In the genomic region with DNA sequence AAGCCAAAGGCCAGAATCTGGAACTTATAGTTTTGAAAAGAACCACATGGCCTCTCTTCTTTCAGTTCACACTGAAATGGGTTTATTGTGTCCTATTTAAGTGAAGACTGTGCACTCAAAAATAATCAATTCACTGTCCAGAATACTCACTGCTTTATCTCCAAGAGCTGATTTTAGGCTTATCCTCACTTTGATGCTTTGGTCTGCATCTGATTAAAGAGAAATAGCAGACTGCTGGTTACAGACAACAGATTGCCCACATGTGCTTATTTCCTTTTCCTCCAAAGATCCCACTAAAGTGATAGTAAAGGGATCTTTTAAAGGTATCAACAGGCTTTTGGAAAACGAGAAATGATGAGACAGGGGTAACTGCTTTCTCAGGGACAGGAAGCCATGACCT, we compare ENCODE assay signal across 37 cellular contexts. TPM values are rescaled to one million over a fixed set of nuclear protein-coding genes. Genes with fewer than 3 reads are reported as not detected.
"Had no signal": no experiment of that assay in that cellular context is flagged by ENCODE, and none has a peak within 500 bp of the region (broad histone marks: within the 10 kb centered on the region; RNA-seq: fewer than 3 reads in every experiment).

No MANE protein-coding gene starts in this region.

- ATAC-seq: activated naive CD8-positive, alpha-beta T cell treated with anti-CD3 and anti-CD28 coated beads, Interleukin-2, amount 50 U/mL, for 24 hours; activated T-cell treated with anti-CD3 and anti-CD28 coated beads, Interleukin-2, amount 50 U/mL, for 4 hours; PC-3; Right ventricle myocardium inferior; T-cell had no signal

- H3K4me1 Mint-ChIP-seq: activated B cell treated with CpG ODN at 0.5 μM for 24 hours; activated naive CD8-positive, alpha-beta T cell treated with anti-CD3 and anti-CD28 coated beads, Interleukin-2, amount 50 U/mL, for 24 hours; central memory CD8-positive, alpha-beta T cell; T-cell had no signal

- H3K27ac ChIP-seq: brain microvascular endothelial cell, cardiac muscle cell, RWPE1, VCaP had no signal

- H3K36me3 Mint-ChIP-seq: activated CD4-positive, alpha-beta memory T cell treated with anti-CD3 and anti-CD28 coated beads for 36 hours; activated naive CD4-positive, alpha-beta T cell treated with anti-CD3 and anti-CD28 coated beads, Interleukin-2, amount 10 ng/mL, durations not matched to agents 7 days and 5 days; activated naive CD8-positive, alpha-beta T cell; T-cell had no signal

- DNase-seq: activated B cell treated with CpG ODN at 0.5 μM for 24 hours; activated CD4-positive, alpha-beta memory T cell treated with anti-CD3 and anti-CD28 coated beads for 36 hours; activated CD4-positive, alpha-beta T cell treated with anti-CD3 and anti-CD28 coated beads for 4 hours; activated CD4-positive, alpha-beta T cell treated with anti-CD3 and anti-CD28 coated beads, Interleukin-2, amount 50 U/mL, for 1 hour; activated CD4-positive, CD25-positive, alpha-beta regulatory T cell treated with anti-CD3 and anti-CD28 coated beads, Interleukin-2, amount 50 U/mL, for 72 hours; activated CD8-positive, alpha-beta memory T cell treated with anti-CD3 and anti-CD28 coated beads, Interleukin-2, amount 50 U/mL, for 4 hours; activated effector memory CD4-positive, alpha-beta T cell treated with Interleukin-2 at 50 U/mL for 16 hours; activated naive CD4-positive, alpha-beta T cell treated with anti-CD3 and anti-CD28 coated beads, Interleukin-2, amount 10 ng/mL, durations not matched to agents 7 days and 5 days; activated naive CD8-positive, alpha-beta T cell treated with anti-CD3 and anti-CD28 coated beads, Interleukin-2, amount 50 U/mL, for 24 hours; activated T-cell treated with anti-CD3 and anti-CD28 coated beads for 4 hours; activated T-cell treated with anti-CD3 and anti-CD28 coated beads, Interleukin-2, amount 50 U/mL, for 4 hours; anterior cingulate cortex; brain microvascular endothelial cell; KG1; MM.1S; MV-4-11; NCI-H1092; NCI-H1436 treated with DMSO at 0.1 percent for 48 hours; NCI-H1694 treated with DMSO at 0.1 percent for 48 hours; NCI-H2029; NCI-H510A; NCI-H526; NCI-H748 treated with DMSO at 0.1 percent for 48 hours; PC-3; SIG-M5; T-cell; T-helper 2 cell; T-helper 9 cell had no signal

- H3K36me3 ChIP-seq: brain microvascular endothelial cell, cardiac muscle cell had no signal

- H3K4me3 Mint-ChIP-seq: activated B cell treated with CpG ODN at 0.5 μM for 24 hours; activated CD4-positive, alpha-beta memory T cell treated with anti-CD3 and anti-CD28 coated beads for 36 hours; activated naive CD4-positive, alpha-beta T cell treated with anti-CD3 and anti-CD28 coated beads, Interleukin-2, amount 10 ng/mL, durations not matched to agents 7 days and 5 days; activated naive CD8-positive, alpha-beta T cell; activated naive CD8-positive, alpha-beta T cell treated with anti-CD3 and anti-CD28 coated beads, Interleukin-2, amount 50 U/mL, for 24 hours; activated T-cell treated with anti-CD3 and anti-CD28 coated beads, Interleukin-2, amount 50 U/mL, for 4 hours; central memory CD8-positive, alpha-beta T cell; T-cell had no signal

- H3K9me3 Mint-ChIP-seq: activated B cell treated with CpG ODN at 0.5 μM for 24 hours; activated CD4-positive, alpha-beta memory T cell treated with anti-CD3 and anti-CD28 coated beads for 36 hours; activated naive CD4-positive, alpha-beta T cell treated with anti-CD3 and anti-CD28 coated beads, Interleukin-2, amount 10 ng/mL, durations not matched to agents 7 days and 5 days; activated naive CD8-positive, alpha-beta T cell treated with anti-CD3 and anti-CD28 coated beads, Interleukin-2, amount 50 U/mL, for 24 hours; activated T-cell treated with anti-CD3 and anti-CD28 coated beads, Interleukin-2, amount 50 U/mL, for 4 hours; central memory CD8-positive, alpha-beta T cell; T-cell had no signal

- FAIRE-seq: RCC 7860 had no signal

- H3K27ac Mint-ChIP-seq: activated B cell treated with CpG ODN at 0.5 μM for 24 hours; activated CD4-positive, alpha-beta memory T cell treated with anti-CD3 and anti-CD28 coated beads for 36 hours; activated naive CD4-positive, alpha-beta T cell treated with anti-CD3 and anti-CD28 coated beads, Interleukin-2, amount 10 ng/mL, durations not matched to agents 7 days and 5 days; activated naive CD8-positive, alpha-beta T cell; activated naive CD8-positive, alpha-beta T cell treated with anti-CD3 and anti-CD28 coated beads, Interleukin-2, amount 50 U/mL, for 24 hours; T-cell had no signal

- H3K4me3 ChIP-seq: cardiac muscle cell had no signal

- H3K27me3 ChIP-seq: brain microvascular endothelial cell, cardiac muscle cell had no signal

RNA-seq across cellular contexts. Expression of a gene that starts 30.6 kb away (rescaled TPM):
- total RNA-seq: activated B cell treated with CpG ODN at 0.5 μM for 24 hours; activated CD4-positive, alpha-beta memory T cell treated with anti-CD3 and anti-CD28 coated beads for 36 hours; chondrocyte; LHCN-M2; T-cell had no signal
